13 cellular contexts compared by ENCODE assay signal in genomic region chr5:81626524-81626923, GRCh38.
DNase-seq lines count a peak whose midpoint lies in the region; ATAC-seq, FAIRE-seq and TF ChIP-seq lines count a peak whose summit lies in the region.
"Had no signal": no experiment of that assay in that cellular context is flagged by ENCODE, and none has a peak within 500 bp of the region (broad histone marks: within the 10 kb centered on the region; RNA-seq: fewer than 3 reads in every experiment).

No MANE protein-coding gene starts in this region.

- H3K27ac ChIP-seq in breast epithelium (no peak overlapping the region), SJCRH30 (peak overlapping the region; percentile 76), small intestine (ENCODE audit: low read depth in 1 of 2, low read length in 1 of 2) (no peak overlapping the region), upper lobe of right lung (no peak overlapping the region)
- H3K27ac ChIP-seq: body of pancreas had no signal

- H3K4me3 Mint-ChIP-seq in MCF 10A (ENCODE audit: unreplicated experiment): no peak overlapping the region
- H3K4me3 Mint-ChIP-seq: IgD-negative memory B cell, immature natural killer cell had no signal

- H3K36me3 Mint-ChIP-seq in MCF 10A (ENCODE audit: insufficient read depth, unreplicated experiment): peaks cover 41% of the 10 kb centered on the region

- H3K27me3 Mint-ChIP-seq in MCF 10A (ENCODE audit: insufficient read depth, unreplicated experiment): no peaks in the 10 kb centered on the region
- H3K27me3 Mint-ChIP-seq: IgD-negative memory B cell had no signal

- no peak for TF ChIP-seq POLR2A in breast epithelium (IDR thresholded peaks at IDR 0.05)

- H3K27me3 ChIP-seq in breast epithelium (no peaks in the 10 kb centered on the region), SJCRH30 (no peaks in the 10 kb centered on the region), small intestine (ENCODE audit: control insufficient read depth in 2 of 2, insufficient read depth in 2 of 2, low read length in 2 of 2) (no peaks in the 10 kb centered on the region), upper lobe of right lung (no peaks in the 10 kb centered on the region)
- H3K27me3 ChIP-seq: body of pancreas had no signal

- H3K36me3 ChIP-seq in breast epithelium (no peaks in the 10 kb centered on the region), SJCRH30 (peaks cover 2% of the 10 kb centered on the region; the same call in 1 of the 2 replicates), small intestine (ENCODE audit: control insufficient read depth in 2 of 2, insufficient read depth in 2 of 2, low read length in 2 of 2) (no peaks in the 10 kb centered on the region), upper lobe of right lung (no peaks in the 10 kb centered on the region)

- H3K4me1 Mint-ChIP-seq in MCF 10A (ENCODE audit: insufficient read depth, unreplicated experiment): peaks cover 10% of the 10 kb centered on the region

- DNase-seq in MCF 10A (ENCODE audit: unreplicated experiment) (peak; percentile 67), breast epithelium (ENCODE audit: low spot score in 2 of 2) (no peak), SJCRH30 (peak; percentile 89 to 90), fibroblast of the aortic adventitia (ENCODE audit: low read depth) (peak; percentile 64), small intestine (peak; percentile 70), upper lobe of right lung (no peak), NCI-H2227 treated with DMSO at 0.1 percent for 48 hours (lab: John Stamatoyannopoulos, UW) (no peak)
- DNase-seq: activated CD4-positive, alpha-beta T cell treated with anti-CD3 and anti-CD28 coated beads, Interleukin-2, amount 50 U/mL, for 4 hours; body of pancreas; immature natural killer cell; stimulated activated CD4-positive, alpha-beta T cell treated with anti-CD3 and anti-CD28 coated beads, Interleukin-15, amount 100 ng/mL, for 24 hours had no signal

- CTCF ChIA-PET in MCF 10A (lab: Yijun Ruan, JAX): no interaction called here

- intact Hi-C loops in MCF 10A (cut with micrococcal nuclease): no loop called here
- intact Hi-C loops in breast epithelium (cut with DNase I; ENCODE audit: low total_unique reads): no loop called here
- intact Hi-C loops in upper lobe of right lung (cut with DNase I): no loop called here

- FAIRE-seq in small intestine (lab: Jason Lieb, UNC): no peak

- 12 to 39% (median 20%) methylated on average over 1 of the region's 1 CpG for WGBS in small intestine, 3 donors

- H3K4me3 ChIP-seq in breast epithelium: no peak overlapping the region
- H3K4me3 ChIP-seq in SJCRH30: no peak overlapping the region
- no peak overlapping the region for H3K4me3 ChIP-seq in fibroblast of the aortic adventitia (ENCODE audit: low read depth, low read length)
- H3K4me3 ChIP-seq in small intestine (ENCODE audit: low read depth in 1 of 2, low read length in 2 of 2): no peak overlapping the region
- H3K4me3 ChIP-seq in upper lobe of right lung: no peak overlapping the region
- H3K4me3 ChIP-seq: body of pancreas had no signal

- POLR2A ChIA-PET in MCF 10A (lab: Yijun Ruan, JAX): no interaction called here

- no peaks in the 10 kb centered on the region for H3K4me1 ChIP-seq in breast epithelium
- peaks cover 34% of the 10 kb centered on the region for H3K4me1 ChIP-seq in SJCRH30
- H3K4me1 ChIP-seq in small intestine (ENCODE audit: control insufficient read depth in 2 of 2, insufficient read depth in 1 of 2, low read depth in 1 of 2, low read length in 1 of 2): peaks cover 0 to 3% of the 10 kb centered on the region in 2 donors
- no peaks in the 10 kb centered on the region for H3K4me1 ChIP-seq in upper lobe of right lung
- H3K4me1 ChIP-seq: body of pancreas had no signal

- H3K9me3 Mint-ChIP-seq in MCF 10A (ENCODE audit: unreplicated experiment): no peaks in the 10 kb centered on the region
- H3K9me3 Mint-ChIP-seq: immature natural killer cell had no signal

- H3K9me3 ChIP-seq in breast epithelium: no peaks in the 10 kb centered on the region
- no peaks in the 10 kb centered on the region; the same call in 1 of the 2 replicates for H3K9me3 ChIP-seq in SJCRH30 (replicated peaks)
- H3K9me3 ChIP-seq in small intestine (ENCODE audit: control insufficient read depth, low read depth): no peaks in the 10 kb centered on the region
- no peaks in the 10 kb centered on the region for H3K9me3 ChIP-seq in upper lobe of right lung
- H3K9me3 ChIP-seq: body of pancreas had no signal

- no peak for TF ChIP-seq CTCF in MCF 10A (IDR thresholded peaks at IDR 0.05; ENCODE audit: unreplicated experiment)
- TF ChIP-seq CTCF in breast epithelium (IDR thresholded peaks at IDR 0.05): no peak
- TF ChIP-seq CTCF in fibroblast of the aortic adventitia (IDR thresholded peaks at IDR 0.05; ENCODE audit: insufficient read depth, low read length): no peak
- TF ChIP-seq CTCF in upper lobe of right lung (IDR thresholded peaks at IDR 0.05): no peak

- ATAC-seq in upper lobe of right lung (no peak), GM18520 (IDR thresholded peaks at IDR 0.05; ENCODE audit: unreplicated experiment) (no peak)
- ATAC-seq: body of pancreas had no signal

- no peak overlapping the region for H3K27ac Mint-ChIP-seq in MCF 10A (ENCODE audit: low read depth, unreplicated experiment)
- H3K27ac Mint-ChIP-seq: immature natural killer cell had no signal

- BruUV-seq in MCF 10A (replicated peaks; lab: Mats Ljungman, UMichigan): no TSS peak

Comparison
In these comparisons a context has a peak if more than half of its experiments do, and no peak if none do; other contexts are left out.
1. DNase-seq: peak in MCF 10A (single experiment), SJCRH30 (2 of 2), fibroblast of the aortic adventitia (single experiment) and small intestine (single experiment); none in breast epithelium (0 of 2), upper lobe of right lung (single experiment) and NCI-H2227 treated with DMSO at 0.1 percent for 48 hours (single experiment).